ENCODE assay signal across 12 cellular contexts in genomic region chr5:54743581-54743980, GRCh38.
A peak's percentile ranks its signal among the peaks of the same experiment; 100 is the strongest.
DNase-seq lines count a peak whose midpoint lies in the region; ATAC-seq, FAIRE-seq and TF ChIP-seq lines count a peak whose summit lies in the region.
"Had no signal": no experiment of that assay in that cellular context is flagged by ENCODE, and none has a peak within 500 bp of the region (broad histone marks: within the 10 kb centered on the region; RNA-seq: fewer than 3 reads in every experiment).

No MANE protein-coding gene starts in this region.

- in situ Hi-C loops in HepG2 (cut with HindIII; ENCODE audit: extremely low pct_ligation_motif_present, low pct_unique_long_range_greater_than_20kb) = no loop called here

- H3K4me2 ChIP-seq in HepG2 (ENCODE audit: low read depth, low read length) = no peak overlapping the region

- TF ChIP-seq RAD21 in HepG2 (CRISPR knock-in tag; IDR thresholded peaks at IDR 0.05) = no peak

- H3K9me3 Mint-ChIP-seq in central memory CD8-positive, alpha-beta T cell = no peaks in the 10 kb centered on the region
- no peaks in the 10 kb centered on the region for H3K9me3 Mint-ChIP-seq in nephron
- H3K9me3 Mint-ChIP-seq: activated T-cell treated with anti-CD3 and anti-CD28 coated beads, Interleukin-2, amount 50 U/mL, for 72 hours had no signal

- ATAC-seq in right lobe of liver = no peak
- no peak for ATAC-seq in HepG2
- ATAC-seq in central memory CD8-positive, alpha-beta T cell (replicated peaks; ENCODE audit: extremely low read depth, poor library complexity, severe bottlenecking) = no peak
- no peak for ATAC-seq in GM19324 (IDR thresholded peaks at IDR 0.05; ENCODE audit: low FRiP score, unreplicated experiment)
- ATAC-seq in left colon = no peak
- no peak for ATAC-seq in HG03175 (IDR thresholded peaks at IDR 0.05; ENCODE audit: unreplicated experiment)

- H2AFZ ChIP-seq in HepG2 (ENCODE audit: low read length) = no peak overlapping the region

- 90% methylated on average over 5 of the region's 5 CpGs for WGBS in right lobe of liver (ENCODE audit: insufficient coverage, low coverage, low lambda C conversion rate, missing lambda C conversion rate)
- WGBS in HepG2 (ENCODE audit: low lambda C conversion rate) = 30% methylated on average over 5 of the region's 5 CpGs

- DNase-seq in right lobe of liver (no peak), HepG2 (ENCODE audit: low spot score) (no peak), glomerular visceral epithelial cell (ENCODE audit: extremely low spot score) (no peak), left colon (no peak)
- DNase-seq in central memory CD8-positive, alpha-beta T cell (ENCODE audit: low spot score in 2 of 2) = no peak
- DNase-seq: activated T-cell treated with anti-CD3 and anti-CD28 coated beads, Interleukin-2, amount 50 U/mL, for 72 hours; nucleus accumbens had no signal

- no peak overlapping the region for H3K9ac ChIP-seq in HepG2 (ENCODE audit: insufficient read depth, low read depth, low read length)

- FAIRE-seq in HepG2 (lab: Jason Lieb, UNC) = no peak
- FAIRE-seq: colon had no signal

- TF ChIP-seq CTCF in right lobe of liver (IDR thresholded peaks at IDR 0.05) (no peak), HepG2 (CRISPR knock-in tag; IDR thresholded peaks at IDR 0.05) (no peak), nephron (IDR thresholded peaks at IDR 0.05; ENCODE audit: unreplicated experiment in 3 of 3) (no peak)

- H3K4me3 ChIP-seq in right lobe of liver (no peak overlapping the region), HepG2 (replicated peaks in 1 of 3; ENCODE audit: insufficient read depth in 1 of 3, low read depth in 2 of 3, low read length in 3 of 3) (no peak overlapping the region)

- intact Hi-C loops in right lobe of liver (cut with DNase I) (no loop called here), HepG2 (cut with micrococcal nuclease; ENCODE audit: unreplicated experiment) (no loop called here), left colon (cut with DNase I, micrococcal nuclease) (no loop called here)

- H3K27ac ChIP-seq in right lobe of liver (peak overlapping the region in 2 of 3 donors; percentile 45 to 81), HepG2 (ENCODE audit: extremely low read length, insufficient read depth, low read length) (no peak overlapping the region)
- H3K27ac ChIP-seq: C4-2B had no signal

- peaks cover 36% of the 10 kb centered on the region for H3K4me1 Mint-ChIP-seq in central memory CD8-positive, alpha-beta T cell
- H3K4me1 Mint-ChIP-seq in nephron = peaks cover 9% of the 10 kb centered on the region

- H3K36me3 ChIP-seq in right lobe of liver = no peaks in the 10 kb centered on the region
- no peaks in the 10 kb centered on the region for H3K36me3 ChIP-seq in HepG2 (replicated peaks in 1 of 2; ENCODE audit: control insufficient read depth in 1 of 2, insufficient read depth in 2 of 2, low read length in 2 of 2)

- BruUV-seq in HepG2 (replicated peaks; lab: Mats Ljungman, UMichigan) = no TSS peak

- TF ChIP-seq EP300 in HepG2 (IDR thresholded peaks at IDR 0.05; ENCODE audit: low read depth in 2 of 2, low read length in 2 of 2) (no peak), HepG2 (CRISPR knock-in tag; IDR thresholded peaks at IDR 0.05; ENCODE audit: borderline replicate concordance) (no peak)

- CTCF ChIA-PET in HepG2 (lab: Yijun Ruan, JAX; ENCODE audit: low intra/inter-chr PET ratio, low total read pairs) = no interaction called here

- H3K4me3 Mint-ChIP-seq in central memory CD8-positive, alpha-beta T cell = no peak overlapping the region
- H3K4me3 Mint-ChIP-seq in nephron = no peak overlapping the region

- no peaks in the 10 kb centered on the region for H3K27me3 ChIP-seq in right lobe of liver
- no peaks in the 10 kb centered on the region; a peak in 1 of 5 replicates for H3K27me3 ChIP-seq in HepG2 (ENCODE audit: control insufficient read depth in 1 of 2, insufficient read depth in 2 of 2, low read length in 2 of 2)

- H3K4me1 ChIP-seq in right lobe of liver (peaks cover 0 to 10% (median 3%) of the 10 kb centered on the region in 4 donors), HepG2 (ENCODE audit: insufficient read depth, low read length) (0 out of 2 replicates have a peak, but pooled peaks cover 7% of the 10 kb centered on the region)

- peak overlapping the region; percentile 72 for H3K27ac Mint-ChIP-seq in central memory CD8-positive, alpha-beta T cell (ENCODE audit: low read depth)
- H3K27ac Mint-ChIP-seq in nephron = peak overlapping the region in 2 of 3 experiments; percentile 78 to 90

- H3K9me3 ChIP-seq in right lobe of liver = no peaks in the 10 kb centered on the region
- no peaks in the 10 kb centered on the region for H3K9me3 ChIP-seq in HepG2 (ENCODE audit: low read length)

- TF ChIP-seq POLR2A in right lobe of liver (IDR thresholded peaks at IDR 0.05) (no peak), HepG2 (IDR thresholded peaks at IDR 0.05; ENCODE audit: insufficient read depth in 1 of 2, low read depth in 2 of 2, low read length in 2 of 2) (no peak)

- H3K36me3 Mint-ChIP-seq in central memory CD8-positive, alpha-beta T cell (ENCODE audit: insufficient read depth) = peaks cover 4% of the 10 kb centered on the region
- H3K36me3 Mint-ChIP-seq in nephron (ENCODE audit: low read depth) = no peaks in the 10 kb centered on the region

- no peaks in the 10 kb centered on the region for H3K79me2 ChIP-seq in HepG2 (ENCODE audit: insufficient read depth, low read length)

- H4K20me1 ChIP-seq in HepG2 (ENCODE audit: insufficient read depth, low read length) = no peaks in the 10 kb centered on the region

- POLR2A ChIA-PET in HepG2 (lab: Yijun Ruan, JAX) = no interaction called here

- H3K27me3 Mint-ChIP-seq in central memory CD8-positive, alpha-beta T cell = no peaks in the 10 kb centered on the region
- H3K27me3 Mint-ChIP-seq in nephron (ENCODE audit: low read depth) = no peaks in the 10 kb centered on the region

TF ChIP-seq in HepG2, 621 proteins besides CTCF, POLR2A, EP300 and RAD21:
- no peak for TF ChIP-seq NR2C2 (CRISPR knock-in tag; IDR thresholded peaks at IDR 0.05; ENCODE audit: borderline replicate concordance)
- no peak for TF ChIP-seq KDM4B (CRISPR knock-in tag; IDR thresholded peaks at IDR 0.05)
- no peak for TF ChIP-seq JARID2 (CRISPR knock-in tag; IDR thresholded peaks at IDR 0.05; ENCODE audit: insufficient replicate concordance)
- no peak for TF ChIP-seq SRY (CRISPR knock-in tag; IDR thresholded peaks at IDR 0.05)
- no peak for TF ChIP-seq PREB (CRISPR knock-in tag; IDR thresholded peaks at IDR 0.05)
- no peak for TF ChIP-seq NFIC (IDR thresholded peaks at IDR 0.05; ENCODE audit: low read length)
- TF ChIP-seq, protein P1, sequence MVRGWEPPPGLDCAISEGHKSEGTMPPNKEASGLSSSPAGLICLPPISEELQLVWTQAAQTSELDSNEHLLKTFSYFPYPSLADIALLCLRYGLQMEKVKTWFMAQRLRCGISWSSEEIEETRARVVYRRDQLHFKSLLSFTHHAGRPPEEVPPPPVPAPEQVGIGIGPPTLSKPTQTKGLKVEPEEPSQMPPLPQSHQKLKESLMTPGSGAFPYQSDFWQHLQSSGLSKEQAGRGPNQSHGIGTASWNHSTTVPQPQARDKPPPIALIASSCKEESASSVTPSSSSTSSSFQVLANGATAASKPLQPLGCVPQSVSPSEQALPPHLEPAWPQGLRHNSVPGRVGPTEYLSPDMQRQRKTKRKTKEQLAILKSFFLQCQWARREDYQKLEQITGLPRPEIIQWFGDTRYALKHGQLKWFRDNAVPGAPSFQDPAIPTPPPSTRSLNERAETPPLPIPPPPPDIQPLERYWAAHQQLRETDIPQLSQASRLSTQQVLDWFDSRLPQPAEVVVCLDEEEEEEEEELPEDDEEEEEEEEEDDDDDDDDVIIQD (CRISPR knock-in tag; IDR thresholded peaks at IDR 0.05; ENCODE audit: low read depth) = no peak
- TF ChIP-seq ZNF768 (CRISPR knock-in tag; IDR thresholded peaks at IDR 0.05) = no peak
